ENCODE assay signal across 1 cellular context in genomic region chr22:23749747-23750373, GRCh38.
TF ChIP-seq lines count a peak whose summit lies in the region.

No MANE protein-coding gene starts in this region.

TF ChIP-seq in neural cell, 6 proteins besides CTCF, POLR2A, EP300 and RAD21 (continued from another document):
- TF ChIP-seq, protein P1, sequence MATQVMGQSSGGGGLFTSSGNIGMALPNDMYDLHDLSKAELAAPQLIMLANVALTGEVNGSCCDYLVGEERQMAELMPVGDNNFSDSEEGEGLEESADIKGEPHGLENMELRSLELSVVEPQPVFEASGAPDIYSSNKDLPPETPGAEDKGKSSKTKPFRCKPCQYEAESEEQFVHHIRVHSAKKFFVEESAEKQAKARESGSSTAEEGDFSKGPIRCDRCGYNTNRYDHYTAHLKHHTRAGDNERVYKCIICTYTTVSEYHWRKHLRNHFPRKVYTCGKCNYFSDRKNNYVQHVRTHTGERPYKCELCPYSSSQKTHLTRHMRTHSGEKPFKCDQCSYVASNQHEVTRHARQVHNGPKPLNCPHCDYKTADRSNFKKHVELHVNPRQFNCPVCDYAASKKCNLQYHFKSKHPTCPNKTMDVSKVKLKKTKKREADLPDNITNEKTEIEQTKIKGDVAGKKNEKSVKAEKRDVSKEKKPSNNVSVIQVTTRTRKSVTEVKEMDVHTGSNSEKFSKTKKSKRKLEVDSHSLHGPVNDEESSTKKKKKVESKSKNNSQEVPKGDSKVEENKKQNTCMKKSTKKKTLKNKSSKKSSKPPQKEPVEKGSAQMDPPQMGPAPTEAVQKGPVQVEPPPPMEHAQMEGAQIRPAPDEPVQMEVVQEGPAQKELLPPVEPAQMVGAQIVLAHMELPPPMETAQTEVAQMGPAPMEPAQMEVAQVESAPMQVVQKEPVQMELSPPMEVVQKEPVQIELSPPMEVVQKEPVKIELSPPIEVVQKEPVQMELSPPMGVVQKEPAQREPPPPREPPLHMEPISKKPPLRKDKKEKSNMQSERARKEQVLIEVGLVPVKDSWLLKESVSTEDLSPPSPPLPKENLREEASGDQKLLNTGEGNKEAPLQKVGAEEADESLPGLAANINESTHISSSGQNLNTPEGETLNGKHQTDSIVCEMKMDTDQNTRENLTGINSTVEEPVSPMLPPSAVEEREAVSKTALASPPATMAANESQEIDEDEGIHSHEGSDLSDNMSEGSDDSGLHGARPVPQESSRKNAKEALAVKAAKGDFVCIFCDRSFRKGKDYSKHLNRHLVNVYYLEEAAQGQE (IDR thresholded peaks at IDR 0.05; ENCODE audit: borderline replicate concordance), result no peak
